In the genomic region with DNA sequence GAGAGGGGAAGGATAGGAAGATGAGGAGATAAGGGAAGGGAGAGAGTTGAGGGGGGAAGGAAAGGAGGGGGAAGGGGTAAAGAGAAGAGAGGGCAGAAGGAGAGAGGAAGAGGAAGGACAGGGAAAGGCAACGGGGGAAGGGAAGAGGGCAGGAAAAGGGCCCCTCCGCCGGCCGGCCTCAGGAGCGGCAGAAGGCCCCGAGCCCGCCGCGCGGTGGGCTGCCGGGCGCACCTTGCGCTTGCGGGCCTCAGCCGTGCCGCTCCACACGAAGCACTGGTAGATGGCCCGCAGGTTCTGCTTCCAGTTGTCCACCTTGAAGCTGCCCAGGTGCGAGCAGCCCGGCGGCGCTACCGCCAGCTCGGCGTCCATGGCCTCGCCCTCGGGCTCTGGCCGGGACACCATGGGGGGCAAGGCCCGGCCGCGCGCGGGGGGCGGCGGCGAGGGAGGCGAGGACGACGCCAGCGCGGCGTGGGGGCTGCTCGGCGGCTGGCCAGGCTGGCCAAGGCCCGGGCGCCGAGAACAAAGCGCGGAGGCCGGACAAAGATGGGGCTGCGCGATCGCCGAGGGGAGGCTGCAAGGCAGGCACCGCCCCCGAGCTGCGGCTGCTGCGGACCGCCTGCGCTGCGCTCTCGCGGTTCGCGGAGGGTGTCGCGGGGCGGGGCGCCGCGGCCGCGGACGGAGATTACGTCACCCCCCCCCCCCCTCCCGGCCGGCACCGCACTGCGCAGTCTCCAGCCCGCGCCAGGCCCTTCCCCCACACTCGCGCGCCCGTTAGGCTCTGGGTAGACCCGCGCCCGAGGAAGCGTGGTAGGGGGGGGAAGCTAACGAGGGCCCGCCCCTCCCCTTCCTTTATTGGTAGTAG, we compare ENCODE assay signal across 8 cellular contexts. TPM values are rescaled to one million over a fixed set of nuclear protein-coding genes. Genes with fewer than 3 reads are reported as not detected.
DNase-seq lines count a peak whose midpoint lies in the region; ATAC-seq and TF ChIP-seq lines count a peak whose summit lies in the region.

A gene (minus strand): TSS at position 578 of the 862 bp plus-strand sequence. CDS start 176 bp downstream, at position 402.

- peak; percentile 58 for ATAC-seq in HG02588 (IDR thresholded peaks at IDR 0.05; ENCODE audit: unreplicated experiment)
- ATAC-seq in activated CD8-positive, alpha-beta memory T cell treated with anti-CD3 and anti-CD28 coated beads, Interleukin-2, amount 10 ng/mL, durations not matched to agents 7 days and 5 days, result peak; percentile 66

- no peaks in the 10 kb centered on the region for H3K9me3 Mint-ChIP-seq in activated CD8-positive, alpha-beta memory T cell treated with anti-CD3 and anti-CD28 coated beads, Interleukin-2, amount 10 ng/mL, durations not matched to agents 7 days and 5 days (ENCODE audit: low read depth)

- peak; percentile 20 for TF ChIP-seq RAD21 in neural cell (conservative IDR thresholded peaks at IDR 0.05)

- H3K9me3 ChIP-seq in neural cell (ENCODE audit: low read length), result no peaks in the 10 kb centered on the region

- H3K4me3 ChIP-seq in fibroblast of pulmonary artery (replicated peaks; ENCODE audit: low read depth, low read length) (peak within 1 kb of the TSS; percentile 85), neural cell (ENCODE audit: low read length) (peak within 1 kb of the TSS; percentile 96), urinary bladder (ENCODE audit: low read depth, low read length) (peak within 1 kb of the TSS; percentile 96)

- peak; percentile 96 to 99 (median 98) for DNase-seq in activated naive CD4-positive, alpha-beta T cell (lab: John Stamatoyannopoulos, UW)
- no peak for DNase-seq in activated naive CD4-positive, alpha-beta T cell treated with Interleukin-2 at 50 U/mL for 16 hours
- DNase-seq in NAMALWA (ENCODE audit: low spot score) (peak; percentile 43), fibroblast of pulmonary artery (ENCODE audit: low read depth) (no peak)
- DNase-seq in activated CD8-positive, alpha-beta memory T cell treated with anti-CD3 and anti-CD28 coated beads, Interleukin-2, amount 10 ng/mL, durations not matched to agents 7 days and 5 days, result peak; percentile 67

- peaks cover 29% of the 10 kb centered on the region for H3K4me1 Mint-ChIP-seq in activated CD8-positive, alpha-beta memory T cell treated with anti-CD3 and anti-CD28 coated beads, Interleukin-2, amount 10 ng/mL, durations not matched to agents 7 days and 5 days

- H3K4me3 Mint-ChIP-seq in activated CD8-positive, alpha-beta memory T cell treated with anti-CD3 and anti-CD28 coated beads, Interleukin-2, amount 10 ng/mL, durations not matched to agents 7 days and 5 days, result peak within 1 kb of the TSS; percentile 94

- H3K27me3 Mint-ChIP-seq in activated CD8-positive, alpha-beta memory T cell treated with anti-CD3 and anti-CD28 coated beads, Interleukin-2, amount 10 ng/mL, durations not matched to agents 7 days and 5 days, result no peaks in the 10 kb centered on the region

- H3K79me2 ChIP-seq in neural cell (replicated peaks; ENCODE audit: insufficient read depth, low read length), result peaks cover 48% of the 10 kb centered on the region

- H3K27ac Mint-ChIP-seq in activated CD8-positive, alpha-beta memory T cell treated with anti-CD3 and anti-CD28 coated beads, Interleukin-2, amount 10 ng/mL, durations not matched to agents 7 days and 5 days, result peak within 1 kb of the TSS; percentile 94

- no peaks in the 10 kb centered on the region for H3K4me1 ChIP-seq in urinary bladder (ENCODE audit: insufficient read depth)

- peak within 1 kb of the TSS; percentile 100 for H3K9ac ChIP-seq in neural cell (ENCODE audit: low read length)

- H2AFZ ChIP-seq in neural cell (ENCODE audit: low read depth, low read length), result peak within 1 kb of the TSS; percentile 11

- peaks cover 10% of the 10 kb centered on the region for H3K36me3 Mint-ChIP-seq in activated CD8-positive, alpha-beta memory T cell treated with anti-CD3 and anti-CD28 coated beads, Interleukin-2, amount 10 ng/mL, durations not matched to agents 7 days and 5 days

- no peaks in the 10 kb centered on the region for H3K9me2 ChIP-seq in neural cell (ENCODE audit: insufficient read depth, low read length)

- peak; percentile 58 for TF ChIP-seq EP300 in neural cell (conservative IDR thresholded peaks at IDR 0.05; ENCODE audit: poor library complexity, severe bottlenecking)

- peak within 1 kb of the TSS; percentile 86 for H3K4me2 ChIP-seq in neural cell (ENCODE audit: low read length)

- no peak for TF ChIP-seq CTCF in fibroblast of pulmonary artery (IDR thresholded peaks at IDR 0.05; ENCODE audit: low read length, missing control alignments)
- TF ChIP-seq CTCF in neural cell (IDR thresholded peaks at IDR 0.05; ENCODE audit: poor library complexity, severe bottlenecking), result no peak

- H3F3A ChIP-seq in neural cell (ENCODE audit: insufficient read depth, low read length, poor library complexity, severe bottlenecking), result peaks cover 8% of the 10 kb centered on the region

- under 1% methylated on average over 83 of the region's 91 CpGs for WGBS in urinary bladder

- H3K27ac ChIP-seq in neural cell (ENCODE audit: low read length) (peak within 1 kb of the TSS; percentile 98), urinary bladder (ENCODE audit: low read depth) (peak within 1 kb of the TSS; percentile 100)

- peaks cover 41% of the 10 kb centered on the region for H4K20me1 ChIP-seq in neural cell (ENCODE audit: insufficient read depth)

- H3K36me3 ChIP-seq in neural cell (ENCODE audit: insufficient read depth, low read length) (peaks cover under 1% of the 10 kb centered on the region), urinary bladder (ENCODE audit: insufficient read depth) (no peaks in the 10 kb centered on the region)

- H3K27me3 ChIP-seq in neural cell (ENCODE audit: insufficient read depth, low read depth, low read length), result no peaks in the 10 kb centered on the region

- CTCF ChIA-PET in activated CD8-positive, alpha-beta memory T cell treated with anti-CD3 and anti-CD28 coated beads, Interleukin-2, amount 10 ng/mL, durations not matched to agents 7 days and 5 days (lab: Charles Lee), result interaction anchor here (0.6 to 3.3 kb wide), 16 partner anchors 8 to 246 kb away, joined by 3 to 41 read pairs (median 4); a partner anchor contains a TSS

TF ChIP-seq in neural cell, 6 proteins besides CTCF, POLR2A, EP300 and RAD21:
- TF ChIP-seq EZH2 (IDR thresholded peaks at IDR 0.05; ENCODE audit: borderline replicate concordance, insufficient read depth, low read length, poor library complexity, severe bottlenecking) (no peak), TAF1 (IDR thresholded peaks at IDR 0.05; ENCODE audit: low read depth) (no peak), SMC3 (conservative IDR thresholded peaks at IDR 0.05; ENCODE audit: poor library complexity) (peak; percentile 23), MXI1 (conservative IDR thresholded peaks at IDR 0.05; ENCODE audit: poor library complexity, severe bottlenecking) (peak; percentile 57), POLR2AphosphoS5 (IDR thresholded peaks at IDR 0.05) (peak; percentile 98)
- TF ChIP-seq, protein P1, sequence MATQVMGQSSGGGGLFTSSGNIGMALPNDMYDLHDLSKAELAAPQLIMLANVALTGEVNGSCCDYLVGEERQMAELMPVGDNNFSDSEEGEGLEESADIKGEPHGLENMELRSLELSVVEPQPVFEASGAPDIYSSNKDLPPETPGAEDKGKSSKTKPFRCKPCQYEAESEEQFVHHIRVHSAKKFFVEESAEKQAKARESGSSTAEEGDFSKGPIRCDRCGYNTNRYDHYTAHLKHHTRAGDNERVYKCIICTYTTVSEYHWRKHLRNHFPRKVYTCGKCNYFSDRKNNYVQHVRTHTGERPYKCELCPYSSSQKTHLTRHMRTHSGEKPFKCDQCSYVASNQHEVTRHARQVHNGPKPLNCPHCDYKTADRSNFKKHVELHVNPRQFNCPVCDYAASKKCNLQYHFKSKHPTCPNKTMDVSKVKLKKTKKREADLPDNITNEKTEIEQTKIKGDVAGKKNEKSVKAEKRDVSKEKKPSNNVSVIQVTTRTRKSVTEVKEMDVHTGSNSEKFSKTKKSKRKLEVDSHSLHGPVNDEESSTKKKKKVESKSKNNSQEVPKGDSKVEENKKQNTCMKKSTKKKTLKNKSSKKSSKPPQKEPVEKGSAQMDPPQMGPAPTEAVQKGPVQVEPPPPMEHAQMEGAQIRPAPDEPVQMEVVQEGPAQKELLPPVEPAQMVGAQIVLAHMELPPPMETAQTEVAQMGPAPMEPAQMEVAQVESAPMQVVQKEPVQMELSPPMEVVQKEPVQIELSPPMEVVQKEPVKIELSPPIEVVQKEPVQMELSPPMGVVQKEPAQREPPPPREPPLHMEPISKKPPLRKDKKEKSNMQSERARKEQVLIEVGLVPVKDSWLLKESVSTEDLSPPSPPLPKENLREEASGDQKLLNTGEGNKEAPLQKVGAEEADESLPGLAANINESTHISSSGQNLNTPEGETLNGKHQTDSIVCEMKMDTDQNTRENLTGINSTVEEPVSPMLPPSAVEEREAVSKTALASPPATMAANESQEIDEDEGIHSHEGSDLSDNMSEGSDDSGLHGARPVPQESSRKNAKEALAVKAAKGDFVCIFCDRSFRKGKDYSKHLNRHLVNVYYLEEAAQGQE (IDR thresholded peaks at IDR 0.05; ENCODE audit: borderline replicate concordance), result no peak
TF ChIP-seq in neural cell: peak in this region for 3.

RNA-seq across cellular contexts. Expression of the gene that starts here (rescaled TPM):
- total RNA-seq in activated CD8-positive, alpha-beta memory T cell treated with anti-CD3 and anti-CD28 coated beads, Interleukin-2, amount 10 ng/mL, durations not matched to agents 7 days and 5 days, result 100 to 1,000 TPM; 120 to 180 TPM
- polyA plus RNA-seq in neural cell (269 and 274 TPM in 2 replicates), urinary bladder (72.1 TPM)
- polyA minus RNA-seq in neural cell, result 638 and 676 TPM in 2 replicates
- total RNA-seq in urinary bladder, result 170 TPM

Comparison
In these comparisons a context has a peak if more than half of its experiments do, and no peak if none do; other contexts are left out.
1. DNase-seq: peak in activated naive CD4-positive, alpha-beta T cell (4 of 4), NAMALWA (single experiment) and activated CD8-positive, alpha-beta memory T cell treated with anti-CD3 and anti-CD28 coated beads, Interleukin-2, amount 10 ng/mL, durations not matched to agents 7 days and 5 days (single experiment); none in activated naive CD4-positive, alpha-beta T cell treated with Interleukin-2 at 50 U/mL for 16 hours (single experiment) and fibroblast of pulmonary artery (single experiment).
2. Peak in every context shown above with its lines, with median percentiles within 50 percentile points of each other: H3K4me3 ChIP-seq.